Comparison of ENCODE assay signal across 16 cellular contexts in genomic region chr12:117023998-117024960, GRCh38.
"Had no signal": no experiment of that assay in that cellular context is flagged by ENCODE, and none has a peak within 500 bp of the region (broad histone marks: within the 10 kb centered on the region; RNA-seq: fewer than 3 reads in every experiment).

No MANE protein-coding gene starts in this region.

- DNase-seq: activated CD4-positive, alpha-beta memory T cell treated with anti-CD3 and anti-CD28 coated beads for 36 hours; activated CD4-positive, alpha-beta T cell treated with anti-CD3 and anti-CD28 coated beads for 36 hours; activated T-cell treated with anti-CD3 and anti-CD28 coated beads, Interleukin-2, amount 50 U/mL, for 1 hour; foreskin melanocyte; glutamatergic neuron; hippocampal formation; left lung; mammary epithelial cell; occipital lobe; stimulated activated naive CD4-positive, alpha-beta T cell; SW 1271; T-helper 2 cell had no signal

- H3K9me3 ChIP-seq: left lung, tibial nerve, vagina had no signal

- H3K4me3 ChIP-seq: dorsolateral prefrontal cortex, left lung, tibial nerve, vagina had no signal

- H3K27ac ChIP-seq: left lung, tibial nerve, vagina had no signal

- H3K4me1 ChIP-seq: vagina had no signal

- H3K27me3 ChIP-seq: dorsolateral prefrontal cortex, left lung, tibial nerve, vagina had no signal

- FAIRE-seq: keratinocyte had no signal

- ATAC-seq: left lung had no signal
